Comparison of ENCODE assay signal across 8 cellular contexts in genomic region chr3:147419062-147419701, GRCh38. TPM values are rescaled to one million over a fixed set of nuclear protein-coding genes. Genes with fewer than 3 reads are reported as not detected.
DNase-seq lines count a peak whose midpoint lies in the region; ATAC-seq, FAIRE-seq and TF ChIP-seq lines count a peak whose summit lies in the region.
"Had no signal": no experiment of that assay in that cellular context is flagged by ENCODE, and none has a peak within 500 bp of the region (broad histone marks: within the 10 kb centered on the region; RNA-seq: fewer than 3 reads in every experiment).

No MANE protein-coding gene starts in this region.

- peaks cover 14 to 43% of the 10 kb centered on the region in 2 experiments for H3K27me3 ChIP-seq in K562 (ENCODE audit: control insufficient read depth in 2 of 2, insufficient read depth in 2 of 2, low read length in 2 of 2)

- FAIRE-seq in HTR-8/SVneo (lab: Jason Lieb, UNC) (no peak), K562 (lab: Jason Lieb, UNC) (no peak)
- FAIRE-seq: bronchial epithelial cell had no signal

- H3K4me2 ChIP-seq in K562 (ENCODE audit: insufficient read depth, low read length) = peak overlapping the region; percentile 46

- no peaks in the 10 kb centered on the region for H3K9me1 ChIP-seq in K562 (ENCODE audit: control insufficient read depth, insufficient read depth, low read length)

- peaks cover 48 to 89% (median 84%) of the 10 kb centered on the region in 5 donors for H3K27me3 Mint-ChIP-seq in naive thymus-derived CD8-positive, alpha-beta T cell

- no peak for TF ChIP-seq EP300 in K562 (IDR thresholded peaks at IDR 0.05; ENCODE audit: low read length)

- peak; percentile 59 for DNase-seq in HTR-8/SVneo (ENCODE audit: insufficient read length, low spot score)
- DNase-seq in K562 (ENCODE audit: extremely low read depth in 1 of 4, low spot score in 3 of 4) = peak; percentile 60 to 81 (median 74)
- peak; percentile 87 for DNase-seq in islet precursor cell
- peak; percentile 56 for DNase-seq in stromal cell of bone marrow (ENCODE audit: low read depth)
- DNase-seq in naive thymus-derived CD8-positive, alpha-beta T cell = no peak
- DNase-seq in activated T-cell treated with anti-CD3 and anti-CD28 coated beads, Interleukin-2, amount 50 U/mL, for 48 hours = no peak

- H3K4me3 Mint-ChIP-seq in naive thymus-derived CD8-positive, alpha-beta T cell = peak overlapping the region in 2 of 10 donors; percentile 9 to 49

- H3K9me3 ChIP-seq in K562 (replicated peaks; ENCODE audit: control insufficient read depth, insufficient read depth, low read depth, low read length) = no peaks in the 10 kb centered on the region

- intact Hi-C loops in K562 (cut with micrococcal nuclease) = no loop called here

- H3K27ac Mint-ChIP-seq in naive thymus-derived CD8-positive, alpha-beta T cell = no peak overlapping the region

- H3K9ac ChIP-seq in K562 (ENCODE audit: insufficient read depth in 1 of 2, low read depth in 2 of 2, low read length in 2 of 2) = peak overlapping the region in 1 of 2 experiments; percentile 64; a peak in 2 of 4 replicates

- 3% methylated on average over 30 of the region's 45 CpGs for WGBS in K562 (ENCODE audit: insufficient coverage, low coverage, missing lambda C conversion rate)

- H3K4me1 ChIP-seq in K562 (replicated peaks in 1 of 2; ENCODE audit: control insufficient read depth in 2 of 2, insufficient read depth in 2 of 2, low read length in 2 of 2) = peaks cover 0 to 8% of the 10 kb centered on the region in 2 experiments; a peak in 1 of 5 replicates

- POLR2A ChIA-PET in K562 (lab: Yijun Ruan, JAX) = no interaction called here
- POLR2A ChIA-PET in naive thymus-derived CD8-positive, alpha-beta T cell (lab: Charles Lee) = no interaction called here

- H3K4me1 Mint-ChIP-seq in naive thymus-derived CD8-positive, alpha-beta T cell = peaks cover 4 to 7% (median 5%) of the 10 kb centered on the region in 4 donors

- in situ Hi-C loops in K562 (cut with MboI) = no loop called here

- H3K9me3 Mint-ChIP-seq in naive thymus-derived CD8-positive, alpha-beta T cell = peaks cover 0 to 72% (median 20%) of the 10 kb centered on the region in 9 donors

- BruUV-seq in K562 (replicated peaks; lab: Mats Ljungman, UMichigan) = no TSS peak

- no peak for TF ChIP-seq RAD21 in K562 (CRISPR knock-in tag; conservative IDR thresholded peaks at IDR 0.05 in 1 of 2, IDR thresholded peaks at IDR 0.05 in 1 of 2)

- H3K79me2 ChIP-seq in K562 (ENCODE audit: control insufficient read depth, insufficient read depth, low read length) = no peaks in the 10 kb centered on the region

- no peak overlapping the region for H3K27ac ChIP-seq in K562 (ENCODE audit: extremely low read depth, low read depth, low read length)

- H3K36me3 ChIP-seq in K562 (ENCODE audit: control insufficient read depth, insufficient read depth, low read length) = no peaks in the 10 kb centered on the region

- H2AFZ ChIP-seq in K562 (ENCODE audit: low read depth, low read length) = peak overlapping the region; percentile 40; the same call in 1 of the 2 replicates

- TF ChIP-seq POLR2A in K562 (conservative IDR thresholded peaks at IDR 0.05) = no peak

- H3K36me3 Mint-ChIP-seq in naive thymus-derived CD8-positive, alpha-beta T cell = peaks cover 12 to 35% (median 13%) of the 10 kb centered on the region in 3 donors

- CTCF ChIA-PET in K562 (lab: Yijun Ruan, JAX; ENCODE audit: low intra/inter-chr PET ratio) = no interaction called here

- no peak for TF ChIP-seq CTCF in K562 (IDR thresholded peaks at IDR 0.05 in 2 of 3, conservative IDR thresholded peaks at IDR 0.05 in 1 of 3; ENCODE audit: insufficient read depth in 2 of 3, low read depth in 1 of 3, low read length in 3 of 3)

- H3K4me3 ChIP-seq in K562 = peak overlapping the region; percentile 5; the same call in 1 of the 2 replicates

- ATAC-seq in K562 (peak; percentile 91), GM19463 (IDR thresholded peaks at IDR 0.05; ENCODE audit: unreplicated experiment) (no peak)
- ATAC-seq in naive thymus-derived CD8-positive, alpha-beta T cell = no peak

- no peaks in the 10 kb centered on the region for H4K20me1 ChIP-seq in K562 (replicated peaks; ENCODE audit: control insufficient read depth, insufficient read depth, low read length)

TF ChIP-seq in K562, 482 proteins besides CTCF, POLR2A, EP300 and RAD21 (continues in another document):
- TF ChIP-seq RNF2 (IDR thresholded peaks at IDR 0.05) = no peak
- TF ChIP-seq THAP12 (CRISPR knock-in tag; IDR thresholded peaks at IDR 0.05) = no peak
- TF ChIP-seq ZNF436 (CRISPR knock-in tag; IDR thresholded peaks at IDR 0.05) = no peak
- TF ChIP-seq XRCC5 (IDR thresholded peaks at IDR 0.05; ENCODE audit: low read depth, low read length) = no peak
- TF ChIP-seq, protein P1, sequence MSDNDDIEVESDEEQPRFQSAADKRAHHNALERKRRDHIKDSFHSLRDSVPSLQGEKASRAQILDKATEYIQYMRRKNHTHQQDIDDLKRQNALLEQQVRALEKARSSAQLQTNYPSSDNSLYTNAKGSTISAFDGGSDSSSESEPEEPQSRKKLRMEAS (CRISPR knock-in tag; IDR thresholded peaks at IDR 0.05) = peak; percentile 28; the same call in 1 of the 2 replicates
- peak; percentile 90 to 92 for TF ChIP-seq NRF1 (conservative IDR thresholded peaks at IDR 0.05 in 1 of 2, IDR thresholded peaks at IDR 0.05 in 1 of 2)
- TF ChIP-seq BCL6 (CRISPR knock-in tag; IDR thresholded peaks at IDR 0.05) = no peak
- peak; percentile 64 for TF ChIP-seq L3MBTL2 (IDR thresholded peaks at IDR 0.05)

RNA-seq across cellular contexts. Expression of gene ZIC1, which starts 10.0 kb away (rescaled TPM):
- total RNA-seq in K562 (2011; cell fraction: chromatin; rRNA removed; ENCODE audit: low replicate concordance) = not detected in 2 replicates
- not detected in 2 replicates for total RNA-seq in K562 (2011; cell fraction: nucleolus; rRNA removed)
- 0.29 TPM in 1 of 2 replicates, not detected in the other for total RNA-seq in K562 (2011; cell fraction: nucleoplasm; rRNA removed)
- total RNA-seq in K562 (2014; rRNA removed) = not detected in 2 replicates
- not detected in 2 replicates for total RNA-seq in K562 (2014; rRNA removed; fragmentation: Illumina TruSeq; extraction: Trizol)
- total RNA-seq in K562 (2015; rRNA removed; fragmentation: Illumina TruSeq; extraction: Trizol) = not detected in 2 replicates
- total RNA-seq in K562 (2021) = 0.42 TPM in 1 of 2 replicates, not detected in the other
- polyA plus RNA-seq in K562 (2011; rRNA removed) = 0.21 and 0.53 TPM in 2 replicates
- polyA plus RNA-seq in K562 (2011; cell fraction: cytosol; rRNA removed) = 0.83 and 1.3 TPM in 2 replicates
- 0.81 and 3.1 TPM in 2 replicates for polyA plus RNA-seq in K562 (2011; cell fraction: nucleus; rRNA removed)
- polyA plus RNA-seq in K562 (2012) = 0.22 and 0.28 TPM in 2 replicates
- not detected in 2 replicates for polyA plus RNA-seq in K562 (2014; fragmentation: Illumina TruSeq; extraction: Trizol)
- polyA plus RNA-seq in K562 (2014; fragmentation: Nextera tagmentation; extraction: Ambion mirVana) = not detected
- not detected in 2 replicates for polyA plus RNA-seq in K562 (2014; rRNA removed)
- polyA minus RNA-seq in K562 (2011; rRNA and poly(A)+ RNA removed) = not detected in 2 replicates
- polyA minus RNA-seq in K562 (2011; cell fraction: cytosol; rRNA and poly(A)+ RNA removed) = 1.8 TPM in 1 of 2 replicates, not detected in the other
- polyA minus RNA-seq in K562 (2011; cell fraction: nucleus; rRNA and poly(A)+ RNA removed) = 0.27 and 0.89 TPM in 2 replicates
- total RNA-seq in naive thymus-derived CD8-positive, alpha-beta T cell = not detected
- polyA plus RNA-seq in naive thymus-derived CD8-positive, alpha-beta T cell = not detected
- total RNA-seq: bronchial epithelial cell had no signal

RNA-seq across cellular contexts. Expression of gene ZIC4, which starts 12.8 kb away (rescaled TPM):
- not detected in 2 replicates for total RNA-seq in K562 (2011; cell fraction: chromatin; rRNA removed; ENCODE audit: low replicate concordance)
- not detected in 2 replicates for total RNA-seq in K562 (2011; cell fraction: nucleolus; rRNA removed)
- not detected in 2 replicates for total RNA-seq in K562 (2011; cell fraction: nucleoplasm; rRNA removed)
- not detected in 2 replicates for total RNA-seq in K562 (2014; rRNA removed)
- total RNA-seq in K562 (2014; rRNA removed; fragmentation: Illumina TruSeq; extraction: Trizol) = not detected in 2 replicates
- not detected in 2 replicates for total RNA-seq in K562 (2015; rRNA removed; fragmentation: Illumina TruSeq; extraction: Trizol)
- total RNA-seq in K562 (2021) = not detected in 2 replicates
- 0.01 TPM in 1 of 2 replicates, not detected in the other for polyA plus RNA-seq in K562 (2011; rRNA removed)
- polyA plus RNA-seq in K562 (2011; cell fraction: cytosol; rRNA removed) = not detected in 2 replicates
- 0.07 TPM in 1 of 2 replicates, not detected in the other for polyA plus RNA-seq in K562 (2011; cell fraction: nucleus; rRNA removed)
- 0.07 TPM in 1 of 2 replicates, not detected in the other for polyA plus RNA-seq in K562 (2012)
- not detected in 2 replicates for polyA plus RNA-seq in K562 (2014; fragmentation: Illumina TruSeq; extraction: Trizol)
- polyA plus RNA-seq in K562 (2014; fragmentation: Nextera tagmentation; extraction: Ambion mirVana) = not detected
- not detected in 2 replicates for polyA plus RNA-seq in K562 (2014; rRNA removed)
- not detected in 2 replicates for polyA minus RNA-seq in K562 (2011; rRNA and poly(A)+ RNA removed)
- polyA minus RNA-seq in K562 (2011; cell fraction: cytosol; rRNA and poly(A)+ RNA removed) = not detected in 2 replicates
- polyA minus RNA-seq in K562 (2011; cell fraction: nucleus; rRNA and poly(A)+ RNA removed) = not detected in 2 replicates
- not detected for total RNA-seq in naive thymus-derived CD8-positive, alpha-beta T cell
- polyA plus RNA-seq in naive thymus-derived CD8-positive, alpha-beta T cell = not detected
- total RNA-seq: bronchial epithelial cell had no signal

Comparison
In these comparisons a context has a peak if more than half of its experiments do, and no peak if none do; other contexts are left out.
1. DNase-seq: peak in HTR-8/SVneo (single experiment), K562 (4 of 4), islet precursor cell (single experiment) and stromal cell of bone marrow (single experiment); none in naive thymus-derived CD8-positive, alpha-beta T cell (0 of 10) and activated T-cell treated with anti-CD3 and anti-CD28 coated beads, Interleukin-2, amount 50 U/mL, for 48 hours (0 of 2).